1 cellular context compared by ENCODE assay signal in the genomic region with DNA sequence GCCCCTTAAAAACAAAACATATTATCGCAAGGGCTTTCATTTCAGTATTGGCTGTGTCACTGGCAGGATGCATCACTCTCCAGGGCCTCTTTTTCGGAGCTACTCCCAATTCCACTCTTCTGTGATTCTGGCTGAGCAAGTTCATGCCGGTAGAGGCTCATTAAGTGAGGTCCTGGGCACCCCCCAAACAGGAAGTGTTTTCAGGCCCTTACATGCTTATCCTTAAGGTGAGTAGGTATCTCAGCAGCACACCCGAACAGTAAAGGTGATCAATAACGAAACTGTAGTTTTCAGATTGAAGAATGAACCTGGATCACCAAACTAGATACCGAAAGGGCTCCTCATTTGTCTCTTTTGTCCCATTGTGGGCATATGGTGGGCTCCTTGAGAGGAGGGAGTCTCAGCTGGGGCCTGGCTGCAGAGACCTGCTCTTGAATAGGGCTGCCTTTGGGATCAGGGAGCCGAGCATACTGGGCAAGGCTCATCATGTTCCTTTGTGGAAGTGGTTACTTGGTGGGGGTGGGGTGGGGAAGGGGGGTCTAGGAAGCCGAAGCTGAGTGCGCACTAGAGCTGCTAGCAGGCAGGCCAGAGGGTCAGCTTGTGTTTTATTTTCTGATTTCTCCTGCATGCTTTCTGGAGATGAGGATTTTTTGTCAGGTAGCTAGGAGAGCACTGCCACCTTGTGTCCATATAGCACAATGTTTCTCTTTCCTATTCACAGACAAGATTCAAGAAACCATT.
A peak's percentile ranks its signal among the peaks of the same experiment; 100 is the strongest.
TF ChIP-seq lines count a peak whose summit lies in the region.

No MANE protein-coding gene starts in this region.

TF ChIP-seq in HepG2, 621 proteins besides CTCF, POLR2A, EP300 and RAD21 (continued from another document and continues in another):
- TF ChIP-seq ZNF616 (CRISPR knock-in tag; IDR thresholded peaks at IDR 0.05; ENCODE audit: low read depth) (no peak), ZNF143 (CRISPR knock-in tag; IDR thresholded peaks at IDR 0.05) (no peak), SMC3 (IDR thresholded peaks at IDR 0.05; ENCODE audit: low read length) (peak; percentile 99), SIN3B (IDR thresholded peaks at IDR 0.05; ENCODE audit: low read length) (peak; percentile 56; the same call in 1 of the 2 replicates), ZNF333 (CRISPR knock-in tag; IDR thresholded peaks at IDR 0.05; ENCODE audit: borderline replicate concordance) (no peak), NPAS2 (CRISPR knock-in tag; IDR thresholded peaks at IDR 0.05; ENCODE audit: borderline replicate concordance) (no peak), ZNF564 (CRISPR knock-in tag; IDR thresholded peaks at IDR 0.05) (no peak), ARID2 (CRISPR knock-in tag; IDR thresholded peaks at IDR 0.05; ENCODE audit: borderline replicate concordance) (no peak), GATA4 (IDR thresholded peaks at IDR 0.05; ENCODE audit: borderline replicate concordance, low read depth) (no peak), TEAD2 (CRISPR knock-in tag; IDR thresholded peaks at IDR 0.05) (no peak), ZNF124 (CRISPR knock-in tag; IDR thresholded peaks at IDR 0.05) (0 out of 2 replicates have a peak, but pooled peaks have one; percentile 60), TCF12 (IDR thresholded peaks at IDR 0.05) (no peak), TCF12 (CRISPR knock-in tag; IDR thresholded peaks at IDR 0.05) (no peak), TSC22D2 (CRISPR knock-in tag; IDR thresholded peaks at IDR 0.05; ENCODE audit: borderline replicate concordance) (no peak), NFIC (IDR thresholded peaks at IDR 0.05; ENCODE audit: low read length) (no peak), TBL1XR1 (IDR thresholded peaks at IDR 0.05; ENCODE audit: borderline replicate concordance, low read length, partially characterized antibody) (no peak), ZBTB8A (CRISPR knock-in tag; IDR thresholded peaks at IDR 0.05; ENCODE audit: borderline replicate concordance, low read depth) (no peak), ZC3H4 (CRISPR knock-in tag; IDR thresholded peaks at IDR 0.05; ENCODE audit: borderline replicate concordance) (no peak), MAF1 (CRISPR knock-in tag; IDR thresholded peaks at IDR 0.05; ENCODE audit: borderline replicate concordance) (no peak), KLF15 (CRISPR knock-in tag; IDR thresholded peaks at IDR 0.05; ENCODE audit: borderline replicate concordance) (no peak), POLR2G (IDR thresholded peaks at IDR 0.05; ENCODE audit: low read depth, low read length) (no peak), SP2 (CRISPR knock-in tag; IDR thresholded peaks at IDR 0.05) (no peak), CHCHD3 (CRISPR knock-in tag; IDR thresholded peaks at IDR 0.05) (no peak), NFE2L1 (CRISPR knock-in tag; IDR thresholded peaks at IDR 0.05; ENCODE audit: borderline replicate concordance) (no peak), RARG (CRISPR knock-in tag; IDR thresholded peaks at IDR 0.05; ENCODE audit: low read depth) (no peak), ATF7-NPFF (CRISPR knock-in tag; IDR thresholded peaks at IDR 0.05; ENCODE audit: low read depth) (no peak), ZBTB3 (CRISPR knock-in tag; IDR thresholded peaks at IDR 0.05; ENCODE audit: borderline replicate concordance, low read depth) (no peak), KDM5B (CRISPR knock-in tag; IDR thresholded peaks at IDR 0.05; ENCODE audit: borderline replicate concordance) (no peak), GZF1 (CRISPR knock-in tag; IDR thresholded peaks at IDR 0.05) (no peak)
- TF ChIP-seq, protein P1, sequence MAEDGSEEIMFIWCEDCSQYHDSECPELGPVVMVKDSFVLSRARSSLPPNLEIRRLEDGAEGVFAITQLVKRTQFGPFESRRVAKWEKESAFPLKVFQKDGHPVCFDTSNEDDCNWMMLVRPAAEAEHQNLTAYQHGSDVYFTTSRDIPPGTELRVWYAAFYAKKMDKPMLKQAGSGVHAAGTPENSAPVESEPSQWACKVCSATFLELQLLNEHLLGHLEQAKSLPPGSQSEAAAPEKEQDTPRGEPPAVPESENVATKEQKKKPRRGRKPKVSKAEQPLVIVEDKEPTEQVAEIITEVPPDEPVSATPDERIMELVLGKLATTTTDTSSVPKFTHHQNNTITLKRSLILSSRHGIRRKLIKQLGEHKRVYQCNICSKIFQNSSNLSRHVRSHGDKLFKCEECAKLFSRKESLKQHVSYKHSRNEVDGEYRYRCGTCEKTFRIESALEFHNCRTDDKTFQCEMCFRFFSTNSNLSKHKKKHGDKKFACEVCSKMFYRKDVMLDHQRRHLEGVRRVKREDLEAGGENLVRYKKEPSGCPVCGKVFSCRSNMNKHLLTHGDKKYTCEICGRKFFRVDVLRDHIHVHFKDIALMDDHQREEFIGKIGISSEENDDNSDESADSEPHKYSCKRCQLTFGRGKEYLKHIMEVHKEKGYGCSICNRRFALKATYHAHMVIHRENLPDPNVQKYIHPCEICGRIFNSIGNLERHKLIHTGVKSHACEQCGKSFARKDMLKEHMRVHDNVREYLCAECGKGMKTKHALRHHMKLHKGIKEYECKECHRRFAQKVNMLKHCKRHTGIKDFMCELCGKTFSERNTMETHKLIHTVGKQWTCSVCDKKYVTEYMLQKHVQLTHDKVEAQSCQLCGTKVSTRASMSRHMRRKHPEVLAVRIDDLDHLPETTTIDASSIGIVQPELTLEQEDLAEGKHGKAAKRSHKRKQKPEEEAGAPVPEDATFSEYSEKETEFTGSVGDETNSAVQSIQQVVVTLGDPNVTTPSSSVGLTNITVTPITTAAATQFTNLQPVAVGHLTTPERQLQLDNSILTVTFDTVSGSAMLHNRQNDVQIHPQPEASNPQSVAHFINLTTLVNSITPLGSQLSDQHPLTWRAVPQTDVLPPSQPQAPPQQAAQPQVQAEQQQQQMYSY (CRISPR knock-in tag; IDR thresholded peaks at IDR 0.05): no peak
- TF ChIP-seq, protein P2, sequence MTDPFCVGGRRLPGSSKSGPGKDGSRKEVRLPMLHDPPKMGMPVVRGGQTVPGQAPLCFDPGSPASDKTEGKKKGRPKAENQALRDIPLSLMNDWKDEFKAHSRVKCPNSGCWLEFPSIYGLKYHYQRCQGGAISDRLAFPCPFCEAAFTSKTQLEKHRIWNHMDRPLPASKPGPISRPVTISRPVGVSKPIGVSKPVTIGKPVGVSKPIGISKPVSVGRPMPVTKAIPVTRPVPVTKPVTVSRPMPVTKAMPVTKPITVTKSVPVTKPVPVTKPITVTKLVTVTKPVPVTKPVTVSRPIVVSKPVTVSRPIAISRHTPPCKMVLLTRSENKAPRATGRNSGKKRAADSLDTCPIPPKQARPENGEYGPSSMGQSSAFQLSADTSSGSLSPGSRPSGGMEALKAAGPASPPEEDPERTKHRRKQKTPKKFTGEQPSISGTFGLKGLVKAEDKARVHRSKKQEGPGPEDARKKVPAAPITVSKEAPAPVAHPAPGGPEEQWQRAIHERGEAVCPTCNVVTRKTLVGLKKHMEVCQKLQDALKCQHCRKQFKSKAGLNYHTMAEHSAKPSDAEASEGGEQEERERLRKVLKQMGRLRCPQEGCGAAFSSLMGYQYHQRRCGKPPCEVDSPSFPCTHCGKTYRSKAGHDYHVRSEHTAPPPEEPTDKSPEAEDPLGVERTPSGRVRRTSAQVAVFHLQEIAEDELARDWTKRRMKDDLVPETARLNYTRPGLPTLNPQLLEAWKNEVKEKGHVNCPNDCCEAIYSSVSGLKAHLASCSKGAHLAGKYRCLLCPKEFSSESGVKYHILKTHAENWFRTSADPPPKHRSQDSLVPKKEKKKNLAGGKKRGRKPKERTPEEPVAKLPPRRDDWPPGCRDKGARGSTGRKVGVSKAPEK (CRISPR knock-in tag; IDR thresholded peaks at IDR 0.05; ENCODE audit: borderline replicate concordance): no peak
- TF ChIP-seq, protein P3, sequence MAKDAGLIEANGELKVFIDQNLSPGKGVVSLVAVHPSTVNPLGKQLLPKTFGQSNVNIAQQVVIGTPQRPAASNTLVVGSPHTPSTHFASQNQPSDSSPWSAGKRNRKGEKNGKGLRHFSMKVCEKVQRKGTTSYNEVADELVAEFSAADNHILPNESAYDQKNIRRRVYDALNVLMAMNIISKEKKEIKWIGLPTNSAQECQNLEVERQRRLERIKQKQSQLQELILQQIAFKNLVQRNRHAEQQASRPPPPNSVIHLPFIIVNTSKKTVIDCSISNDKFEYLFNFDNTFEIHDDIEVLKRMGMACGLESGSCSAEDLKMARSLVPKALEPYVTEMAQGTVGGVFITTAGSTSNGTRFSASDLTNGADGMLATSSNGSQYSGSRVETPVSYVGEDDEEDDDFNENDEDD (CRISPR knock-in tag; IDR thresholded peaks at IDR 0.05; ENCODE audit: borderline replicate concordance): no peak
- TF ChIP-seq, protein P4, sequence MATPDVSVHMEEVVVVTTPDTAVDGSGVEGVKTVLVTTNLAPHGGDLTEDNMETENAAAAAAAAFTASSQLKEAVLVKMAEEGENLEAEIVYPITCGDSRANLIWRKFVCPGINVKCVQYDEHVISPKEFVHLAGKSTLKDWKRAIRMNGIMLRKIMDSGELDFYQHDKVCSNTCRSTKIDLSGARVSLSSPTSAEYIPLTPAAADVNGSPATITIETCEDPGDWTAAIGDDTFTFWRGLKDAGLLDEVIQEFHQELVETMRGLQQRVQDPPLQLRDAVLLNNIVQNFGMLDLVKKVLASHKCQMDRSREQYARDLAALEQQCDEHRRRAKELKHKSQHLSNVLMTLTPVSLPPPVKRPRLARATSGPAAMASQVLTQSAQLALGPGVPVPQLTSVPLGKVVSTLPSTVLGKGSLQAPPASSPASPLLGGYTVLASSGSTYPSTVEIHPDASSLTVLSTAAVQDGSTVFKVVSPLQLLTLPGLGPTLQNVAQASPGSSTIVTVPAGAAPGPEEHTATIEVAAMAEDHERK (CRISPR knock-in tag; IDR thresholded peaks at IDR 0.05; ENCODE audit: low read depth): no peak
- TF ChIP-seq, protein P5, sequence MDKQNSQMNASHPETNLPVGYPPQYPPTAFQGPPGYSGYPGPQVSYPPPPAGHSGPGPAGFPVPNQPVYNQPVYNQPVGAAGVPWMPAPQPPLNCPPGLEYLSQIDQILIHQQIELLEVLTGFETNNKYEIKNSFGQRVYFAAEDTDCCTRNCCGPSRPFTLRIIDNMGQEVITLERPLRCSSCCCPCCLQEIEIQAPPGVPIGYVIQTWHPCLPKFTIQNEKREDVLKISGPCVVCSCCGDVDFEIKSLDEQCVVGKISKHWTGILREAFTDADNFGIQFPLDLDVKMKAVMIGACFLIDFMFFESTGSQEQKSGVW (CRISPR knock-in tag; IDR thresholded peaks at IDR 0.05; ENCODE audit: borderline replicate concordance): no peak
- TF ChIP-seq, protein P6, sequence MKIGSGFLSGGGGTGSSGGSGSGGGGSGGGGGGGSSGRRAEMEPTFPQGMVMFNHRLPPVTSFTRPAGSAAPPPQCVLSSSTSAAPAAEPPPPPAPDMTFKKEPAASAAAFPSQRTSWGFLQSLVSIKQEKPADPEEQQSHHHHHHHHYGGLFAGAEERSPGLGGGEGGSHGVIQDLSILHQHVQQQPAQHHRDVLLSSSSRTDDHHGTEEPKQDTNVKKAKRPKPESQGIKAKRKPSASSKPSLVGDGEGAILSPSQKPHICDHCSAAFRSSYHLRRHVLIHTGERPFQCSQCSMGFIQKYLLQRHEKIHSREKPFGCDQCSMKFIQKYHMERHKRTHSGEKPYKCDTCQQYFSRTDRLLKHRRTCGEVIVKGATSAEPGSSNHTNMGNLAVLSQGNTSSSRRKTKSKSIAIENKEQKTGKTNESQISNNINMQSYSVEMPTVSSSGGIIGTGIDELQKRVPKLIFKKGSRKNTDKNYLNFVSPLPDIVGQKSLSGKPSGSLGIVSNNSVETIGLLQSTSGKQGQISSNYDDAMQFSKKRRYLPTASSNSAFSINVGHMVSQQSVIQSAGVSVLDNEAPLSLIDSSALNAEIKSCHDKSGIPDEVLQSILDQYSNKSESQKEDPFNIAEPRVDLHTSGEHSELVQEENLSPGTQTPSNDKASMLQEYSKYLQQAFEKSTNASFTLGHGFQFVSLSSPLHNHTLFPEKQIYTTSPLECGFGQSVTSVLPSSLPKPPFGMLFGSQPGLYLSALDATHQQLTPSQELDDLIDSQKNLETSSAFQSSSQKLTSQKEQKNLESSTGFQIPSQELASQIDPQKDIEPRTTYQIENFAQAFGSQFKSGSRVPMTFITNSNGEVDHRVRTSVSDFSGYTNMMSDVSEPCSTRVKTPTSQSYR (CRISPR knock-in tag; IDR thresholded peaks at IDR 0.05; ENCODE audit: borderline replicate concordance): no peak; the same call in 1 of the 2 replicates
- TF ChIP-seq, protein P7, sequence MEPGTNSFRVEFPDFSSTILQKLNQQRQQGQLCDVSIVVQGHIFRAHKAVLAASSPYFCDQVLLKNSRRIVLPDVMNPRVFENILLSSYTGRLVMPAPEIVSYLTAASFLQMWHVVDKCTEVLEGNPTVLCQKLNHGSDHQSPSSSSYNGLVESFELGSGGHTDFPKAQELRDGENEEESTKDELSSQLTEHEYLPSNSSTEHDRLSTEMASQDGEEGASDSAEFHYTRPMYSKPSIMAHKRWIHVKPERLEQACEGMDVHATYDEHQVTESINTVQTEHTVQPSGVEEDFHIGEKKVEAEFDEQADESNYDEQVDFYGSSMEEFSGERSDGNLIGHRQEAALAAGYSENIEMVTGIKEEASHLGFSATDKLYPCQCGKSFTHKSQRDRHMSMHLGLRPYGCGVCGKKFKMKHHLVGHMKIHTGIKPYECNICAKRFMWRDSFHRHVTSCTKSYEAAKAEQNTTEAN (CRISPR knock-in tag; conservative IDR thresholded peaks at IDR 0.05): no peak
- TF ChIP-seq, protein P8, sequence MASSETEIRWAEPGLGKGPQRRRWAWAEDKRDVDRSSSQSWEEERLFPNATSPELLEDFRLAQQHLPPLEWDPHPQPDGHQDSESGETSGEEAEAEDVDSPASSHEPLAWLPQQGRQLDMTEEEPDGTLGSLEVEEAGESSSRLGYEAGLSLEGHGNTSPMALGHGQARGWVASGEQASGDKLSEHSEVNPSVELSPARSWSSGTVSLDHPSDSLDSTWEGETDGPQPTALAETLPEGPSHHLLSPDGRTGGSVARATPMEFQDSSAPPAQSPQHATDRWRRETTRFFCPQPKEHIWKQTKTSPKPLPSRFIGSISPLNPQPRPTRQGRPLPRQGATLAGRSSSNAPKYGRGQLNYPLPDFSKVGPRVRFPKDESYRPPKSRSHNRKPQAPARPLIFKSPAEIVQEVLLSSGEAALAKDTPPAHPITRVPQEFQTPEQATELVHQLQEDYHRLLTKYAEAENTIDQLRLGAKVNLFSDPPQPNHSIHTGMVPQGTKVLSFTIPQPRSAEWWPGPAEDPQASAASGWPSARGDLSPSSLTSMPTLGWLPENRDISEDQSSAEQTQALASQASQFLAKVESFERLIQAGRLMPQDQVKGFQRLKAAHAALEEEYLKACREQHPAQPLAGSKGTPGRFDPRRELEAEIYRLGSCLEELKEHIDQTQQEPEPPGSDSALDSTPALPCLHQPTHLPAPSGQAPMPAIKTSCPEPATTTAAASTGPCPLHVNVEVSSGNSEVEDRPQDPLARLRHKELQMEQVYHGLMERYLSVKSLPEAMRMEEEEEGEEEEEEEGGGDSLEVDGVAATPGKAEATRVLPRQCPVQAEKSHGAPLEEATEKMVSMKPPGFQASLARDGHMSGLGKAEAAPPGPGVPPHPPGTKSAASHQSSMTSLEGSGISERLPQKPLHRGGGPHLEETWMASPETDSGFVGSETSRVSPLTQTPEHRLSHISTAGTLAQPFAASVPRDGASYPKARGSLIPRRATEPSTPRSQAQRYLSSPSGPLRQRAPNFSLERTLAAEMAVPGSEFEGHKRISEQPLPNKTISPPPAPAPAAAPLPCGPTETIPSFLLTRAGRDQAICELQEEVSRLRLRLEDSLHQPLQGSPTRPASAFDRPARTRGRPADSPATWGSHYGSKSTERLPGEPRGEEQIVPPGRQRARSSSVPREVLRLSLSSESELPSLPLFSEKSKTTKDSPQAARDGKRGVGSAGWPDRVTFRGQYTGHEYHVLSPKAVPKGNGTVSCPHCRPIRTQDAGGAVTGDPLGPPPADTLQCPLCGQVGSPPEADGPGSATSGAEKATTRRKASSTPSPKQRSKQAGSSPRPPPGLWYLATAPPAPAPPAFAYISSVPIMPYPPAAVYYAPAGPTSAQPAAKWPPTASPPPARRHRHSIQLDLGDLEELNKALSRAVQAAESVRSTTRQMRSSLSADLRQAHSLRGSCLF (CRISPR knock-in tag; IDR thresholded peaks at IDR 0.05; ENCODE audit: borderline replicate concordance): no peak
